Comparison of ENCODE assay signal across 29 cellular contexts in the genomic region with DNA sequence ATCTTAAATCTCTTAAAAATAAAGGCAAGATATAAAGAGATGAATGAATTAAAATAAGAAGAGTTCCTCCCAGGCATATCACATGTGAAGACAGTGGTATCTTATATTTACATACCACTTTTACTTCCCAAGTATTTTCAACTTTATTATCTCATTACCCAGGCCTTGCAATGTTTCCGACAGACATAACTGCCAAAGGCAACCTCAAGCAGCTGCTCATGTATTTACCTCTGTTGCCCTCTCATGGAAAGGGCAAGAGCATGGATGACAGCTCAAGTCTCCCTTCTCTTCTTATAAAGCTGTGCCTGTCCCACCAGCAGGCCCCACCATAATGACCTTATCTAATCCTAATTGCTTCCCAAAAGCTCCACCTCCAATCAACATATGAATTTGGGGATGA.
"Had no signal": no experiment of that assay in that cellular context is flagged by ENCODE, and none has a peak within 500 bp of the region (broad histone marks: within the 10 kb centered on the region; RNA-seq: fewer than 3 reads in every experiment).

No MANE protein-coding gene starts in this region.

- H3K9me3 ChIP-seq: esophagus squamous epithelium, heart right ventricle, left lung, ovary, psoas muscle, sigmoid colon, spleen, testis, tibial artery had no signal

- H3K36me3 Mint-ChIP-seq: naive thymus-derived CD8-positive, alpha-beta T cell; stimulated activated memory B cell treated with anti-CD40 and anti-IgM and Interleukin-4, amounts not matched to agents 10 μg/mL and 1 μg/mL and 100 μg/mL, for 72 hours; type B pancreatic cell had no signal

- ATAC-seq: effector memory CD8-positive, alpha-beta T cell; heart right ventricle; left cardiac atrium; left lung; naive thymus-derived CD8-positive, alpha-beta T cell; psoas muscle; right cardiac atrium; stimulated activated memory B cell treated with anti-CD40 and anti-IgM and Interleukin-4, amounts not matched to agents 10 μg/mL and 1 μg/mL and 100 μg/mL, for 72 hours; stimulated activated naive CD8-positive, alpha-beta T cell treated with anti-CD3 and anti-CD28 coated beads, Interleukin-15, Interleukin-2, amounts not matched to agents 100 U/mL and 50 U/mL, for 24 hours had no signal

- H3K27ac ChIP-seq: coronary artery, esophagus squamous epithelium, heart right ventricle, left lung, ovary, psoas muscle, sigmoid colon, skin epidermis, spleen, testis, tibial artery had no signal

- H3K36me3 ChIP-seq: esophagus squamous epithelium, heart right ventricle, left lung, ovary, sigmoid colon, spleen, tibial artery had no signal

- H3K4me1 ChIP-seq: esophagus squamous epithelium, left lung, psoas muscle, sigmoid colon, spleen, testis, tibial artery had no signal

- H3K27ac Mint-ChIP-seq: effector memory CD8-positive, alpha-beta T cell; naive thymus-derived CD8-positive, alpha-beta T cell; stimulated activated memory B cell treated with anti-CD40 and anti-IgM and Interleukin-4, amounts not matched to agents 10 μg/mL and 1 μg/mL and 100 μg/mL, for 72 hours; type B pancreatic cell had no signal

- DNase-seq: dermis blood vessel endothelial cell; effector memory CD8-positive, alpha-beta T cell; erythroblast; esophagus squamous epithelium; foreskin melanocyte; glutamatergic neuron; heart right ventricle; hippocampal formation; left cardiac atrium; left lung; mesenchymal stem cell; midbrain; naive thymus-derived CD8-positive, alpha-beta T cell; occipital lobe; ovary; posterior cingulate gyrus; psoas muscle; right cardiac atrium; sigmoid colon; spleen; stimulated activated CD4-positive, alpha-beta T cell treated with anti-CD3 and anti-CD28 coated beads, Interleukin-4, amount 100 ng/mL, for 4 hours; stimulated activated naive CD8-positive, alpha-beta T cell treated with anti-CD3 and anti-CD28 coated beads, Interleukin-15, Interleukin-2, amounts not matched to agents 100 U/mL and 50 U/mL, for 24 hours; substantia nigra; testis; tibial artery had no signal

- H3K4me3 ChIP-seq: coronary artery, esophagus squamous epithelium, heart right ventricle, left lung, ovary, psoas muscle, sigmoid colon, skin epidermis, spleen, testis, tibial artery had no signal

- H3K27me3 Mint-ChIP-seq: effector memory CD8-positive, alpha-beta T cell; stimulated activated memory B cell treated with anti-CD40 and anti-IgM and Interleukin-4, amounts not matched to agents 10 μg/mL and 1 μg/mL and 100 μg/mL, for 72 hours had no signal

- H3K27me3 ChIP-seq: esophagus squamous epithelium, heart right ventricle, left lung, ovary, sigmoid colon, spleen, testis, tibial artery had no signal

- H3K4me3 Mint-ChIP-seq: effector memory CD8-positive, alpha-beta T cell; naive thymus-derived CD8-positive, alpha-beta T cell; stimulated activated memory B cell treated with anti-CD40 and anti-IgM and Interleukin-4, amounts not matched to agents 10 μg/mL and 1 μg/mL and 100 μg/mL, for 72 hours; type B pancreatic cell had no signal

- H3K4me1 Mint-ChIP-seq: naive thymus-derived CD8-positive, alpha-beta T cell; stimulated activated memory B cell treated with anti-CD40 and anti-IgM and Interleukin-4, amounts not matched to agents 10 μg/mL and 1 μg/mL and 100 μg/mL, for 72 hours had no signal
